20 cellular contexts compared by ENCODE assay signal in genomic region chr12:75086086-75087038, GRCh38.
DNase-seq lines count a peak whose midpoint lies in the region; ATAC-seq and TF ChIP-seq lines count a peak whose summit lies in the region.
"Had no signal": no experiment of that assay in that cellular context is flagged by ENCODE, and none has a peak within 500 bp of the region (broad histone marks: within the 10 kb centered on the region; RNA-seq: fewer than 3 reads in every experiment).

No MANE protein-coding gene starts in this region.

- H3K4me3 ChIP-seq in GM23248, result no peak overlapping the region
- H3K4me3 ChIP-seq in adipocyte (ENCODE audit: low read length), result no peak overlapping the region
- no peak overlapping the region for H3K4me3 ChIP-seq in fibroblast of villous mesenchyme (ENCODE audit: low read depth, low read length)
- H3K4me3 ChIP-seq: A549, ascending aorta, dorsolateral prefrontal cortex, thoracic aorta had no signal

- ATAC-seq in HG03460 (IDR thresholded peaks at IDR 0.05; ENCODE audit: unreplicated experiment) (no peak), GM19467 (IDR thresholded peaks at IDR 0.05; ENCODE audit: unreplicated experiment) (no peak)
- ATAC-seq: A549; HepG2; naive thymus-derived CD4-positive, alpha-beta T cell; right cardiac atrium had no signal

- H3K27me3 ChIP-seq in GM23248 (replicated peaks; ENCODE audit: insufficient read depth), result 0 out of 2 replicates have a peak, but pooled peaks cover 3% of the 10 kb centered on the region
- no peaks in the 10 kb centered on the region for H3K27me3 ChIP-seq in adipocyte (replicated peaks; ENCODE audit: control insufficient read depth, insufficient read depth, low read length)
- H3K27me3 ChIP-seq: ascending aorta, dorsolateral prefrontal cortex had no signal

- in situ Hi-C loops in GM23248 (cut with MboI), result no loop called here

- H3K36me3 ChIP-seq in GM23248 (ENCODE audit: low read depth) (no peaks in the 10 kb centered on the region), adipocyte (ENCODE audit: control insufficient read depth, insufficient read depth, low read length, severe bottlenecking) (no peaks in the 10 kb centered on the region)
- H3K36me3 ChIP-seq: ascending aorta, thoracic aorta had no signal

- no peak overlapping the region for H3K27ac ChIP-seq in GM23248
- H3K27ac ChIP-seq: A549, ascending aorta, thoracic aorta had no signal

- no peak overlapping the region for H2AFZ ChIP-seq in GM23248

- no peaks in the 10 kb centered on the region for H3K9me3 ChIP-seq in GM23248 (ENCODE audit: low read depth)
- H3K9me3 ChIP-seq in adipocyte (ENCODE audit: control insufficient read depth, low read length), result no peaks in the 10 kb centered on the region
- H3K9me3 ChIP-seq: A549, ascending aorta, thoracic aorta had no signal

- no peaks in the 10 kb centered on the region for H4K20me1 ChIP-seq in GM23248 (ENCODE audit: insufficient read depth)

- no peaks in the 10 kb centered on the region for H3K79me2 ChIP-seq in GM23248 (ENCODE audit: insufficient read depth)

- TF ChIP-seq CTCF in fibroblast of villous mesenchyme (IDR thresholded peaks at IDR 0.05; ENCODE audit: insufficient read depth, low read depth, low read length), result no peak

- 1 to 2% methylated on average over 2 of the region's 2 CpGs for WGBS in GM23248 (ENCODE audit: low coverage in 1 of 2, low lambda C conversion rate in 2 of 2, missing lambda C conversion rate in 2 of 2), 2 experiments

- H3K4me1 ChIP-seq in GM23248 (ENCODE audit: insufficient read depth) (peaks cover 13% of the 10 kb centered on the region), adipocyte (ENCODE audit: control insufficient read depth, insufficient read depth, low read length) (peaks cover 9% of the 10 kb centered on the region)
- H3K4me1 ChIP-seq: A549, ascending aorta had no signal

- peaks cover 23% of the 10 kb centered on the region for H3F3A ChIP-seq in GM23248 (ENCODE audit: insufficient read depth)

- H3K9ac ChIP-seq in GM23248, result no peak overlapping the region
- H3K9ac ChIP-seq in adipocyte (ENCODE audit: low read length), result no peak overlapping the region

- H3K9me2 ChIP-seq in GM23248 (ENCODE audit: insufficient read depth), result no peaks in the 10 kb centered on the region

- DNase-seq in A172 (ENCODE audit: low spot score) (peak; percentile 18), GM23248 (peak; percentile 82), adipocyte (ENCODE audit: low read depth) (peak; percentile 86), fibroblast of villous mesenchyme (ENCODE audit: low read depth) (peak; percentile 29), NCI-H1436 (lab: John Stamatoyannopoulos, UW) (no peak), NOMO-1 treated with DMSO at 0.1 percent for 48 hours (lab: John Stamatoyannopoulos, UW; ENCODE audit: unreplicated experiment) (no peak)
- DNase-seq: activated CD8-positive, alpha-beta memory T cell treated with anti-CD3 and anti-CD28 coated beads for 24 hours; activated effector memory CD4-positive, alpha-beta T cell treated with Interleukin-2 at 50 U/mL for 16 hours; foreskin melanocyte; naive thymus-derived CD4-positive, alpha-beta T cell; OCI-M1; right cardiac atrium; stimulated activated CD4-positive, alpha-beta T cell treated with anti-CD3 and anti-CD28 coated beads, Interleukin-2, amount 100 ng/mL, for 24 hours had no signal

- peak overlapping the region; percentile 27 for H3K4me2 ChIP-seq in GM23248 (ENCODE audit: unreplicated experiment)
- H3K4me2 ChIP-seq: A549 had no signal

Comparison
In these comparisons a context has a peak if more than half of its experiments do, and no peak if none do; other contexts are left out.
1. DNase-seq: peak in A172 (single experiment), GM23248 (single experiment), adipocyte (single experiment) and fibroblast of villous mesenchyme (single experiment); none in NCI-H1436 (single experiment) and NOMO-1 treated with DMSO at 0.1 percent for 48 hours (single experiment).